In the genomic region with DNA sequence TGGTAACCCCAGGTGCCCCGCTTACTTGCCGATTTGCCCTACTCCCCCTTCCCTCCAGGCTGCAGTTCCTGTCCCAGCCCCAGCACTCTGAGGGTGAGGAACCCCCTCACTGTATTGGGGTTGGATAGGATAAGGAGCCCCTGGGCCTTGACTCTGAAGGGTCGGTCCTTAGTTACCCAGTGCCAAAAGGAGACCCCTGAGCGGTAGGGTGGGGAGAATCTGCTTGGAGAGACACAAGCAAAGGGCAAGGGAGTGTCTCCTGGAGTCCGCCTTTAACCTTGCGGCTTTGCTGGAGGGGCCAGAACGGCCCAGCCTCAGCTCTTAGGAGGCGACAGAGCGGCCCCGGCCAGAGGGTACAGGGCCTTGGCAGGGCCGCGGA, we compare ENCODE assay signal across 23 cellular contexts. TPM values are rescaled to one million over a fixed set of nuclear protein-coding genes. Genes with fewer than 3 reads are reported as not detected.
DNase-seq lines count a peak whose midpoint lies in the region; ATAC-seq and TF ChIP-seq lines count a peak whose summit lies in the region.
"Had no signal": no experiment of that assay in that cellular context is flagged by ENCODE, and none has a peak within 500 bp of the region (broad histone marks: within the 10 kb centered on the region; RNA-seq: fewer than 3 reads in every experiment).

No MANE protein-coding gene starts in this region.

- H4K20me1 ChIP-seq in GM23338 (replicated peaks; ENCODE audit: insufficient read depth) (no peaks in the 10 kb centered on the region), osteoblast (ENCODE audit: insufficient read depth, low read length) (no peaks in the 10 kb centered on the region)
- H4K20me1 ChIP-seq: BLaER1 treated with 17β-estradiol and CSF1 and Interleukin-3, amounts not matched to agents 10 nM and 100 nM had no signal

- no peak for DNase-seq in GM23338 (ENCODE audit: low spot score)
- DNase-seq in NT2/D1 (ENCODE audit: low read depth, low spot score): no peak
- no peak for DNase-seq in endodermal cell
- peak; percentile 55 for DNase-seq in osteoblast (ENCODE audit: insufficient read length, low spot score, missing footprints)
- DNase-seq in amniotic stem cell (lab: John Stamatoyannopoulos, UW): no peak
- no peak for DNase-seq in CD1c-positive myeloid dendritic cell (ENCODE audit: extremely low spot score)
- DNase-seq: 8988T; ACHN; AML-193; BE2C; Calu3; CD4-positive, alpha-beta memory T cell; COR-L47; DMS53; DMS79 treated with DMSO at 0.1 percent for 48 hours; GF-D8; HFFc6 had no signal

- H3K9me3 Mint-ChIP-seq in GM23338: no peaks in the 10 kb centered on the region
- H3K9me3 Mint-ChIP-seq in endodermal cell: no peaks in the 10 kb centered on the region
- H3K9me3 Mint-ChIP-seq: HFFc6 had no signal

- H3K4me1 ChIP-seq in GM23338 (ENCODE audit: insufficient read depth) (no peaks in the 10 kb centered on the region), NT2/D1 (ENCODE audit: insufficient read depth, insufficient read length) (peaks cover 20% of the 10 kb centered on the region), endodermal cell (ENCODE audit: control insufficient read depth, insufficient read depth, low read length) (no peaks in the 10 kb centered on the region), osteoblast (ENCODE audit: insufficient read depth, low read length) (no peaks in the 10 kb centered on the region)
- H3K4me1 ChIP-seq: BE2C, HAP-1 had no signal

- WGBS in endodermal cell (ENCODE audit: insufficient coverage in 1 of 2, insufficient read length in 1 of 2), 2 experiments: 93 to 98% methylated on average over 5 to 12 of the region's 12 CpGs

- no peak overlapping the region for H3K27ac ChIP-seq in GM23338 (ENCODE audit: low read depth)
- no peak overlapping the region for H3K27ac ChIP-seq in endodermal cell (ENCODE audit: low read depth, low read length)
- H3K27ac ChIP-seq in osteoblast (ENCODE audit: low read depth, low read length): no peak overlapping the region
- H3K27ac ChIP-seq: A549; BLaER1 treated with 17β-estradiol and CSF1 and Interleukin-3, amounts not matched to agents 10 nM and 100 nM had no signal

- H3F3A ChIP-seq in GM23338 (replicated peaks; ENCODE audit: low read depth): no peaks in the 10 kb centered on the region

- no peak for TF ChIP-seq CTCF in GM23338 (conservative IDR thresholded peaks at IDR 0.05; ENCODE audit: low read depth in 2 of 2)
- no peak for TF ChIP-seq CTCF in endodermal cell (conservative IDR thresholded peaks at IDR 0.05)
- no peak for TF ChIP-seq CTCF in osteoblast (IDR thresholded peaks at IDR 0.05; ENCODE audit: extremely low read depth, low read depth, low read length)

- H3K4me2 ChIP-seq in GM23338: no peak overlapping the region
- H3K4me2 ChIP-seq in osteoblast (ENCODE audit: insufficient read depth, low read length): no peak overlapping the region
- H3K4me2 ChIP-seq: A549; BLaER1 treated with 17β-estradiol and CSF1 and Interleukin-3, amounts not matched to agents 10 nM and 100 nM had no signal

- no peaks in the 10 kb centered on the region; the same call in 2 of the 3 replicates for H3K4me1 Mint-ChIP-seq in GM23338
- H3K4me1 Mint-ChIP-seq in endodermal cell: peaks cover 2% of the 10 kb centered on the region
- H3K4me1 Mint-ChIP-seq: CD14-positive monocyte; CD4-positive, alpha-beta memory T cell had no signal

- H3K36me3 Mint-ChIP-seq in GM23338 (ENCODE audit: low read depth) (no peaks in the 10 kb centered on the region), endodermal cell (ENCODE audit: low read depth) (no peaks in the 10 kb centered on the region)
- H3K36me3 Mint-ChIP-seq: CD14-positive monocyte; CD4-positive, alpha-beta memory T cell had no signal

- H3K4me3 ChIP-seq in GM23338: no peak overlapping the region
- H3K4me3 ChIP-seq in NT2/D1 (ENCODE audit: insufficient read length, low read depth): no peak overlapping the region
- no peak overlapping the region for H3K4me3 ChIP-seq in endodermal cell (ENCODE audit: low read length)
- no peak overlapping the region for H3K4me3 ChIP-seq in osteoblast (ENCODE audit: insufficient read depth, low read length)
- H3K4me3 ChIP-seq: A549; BLaER1 treated with 17β-estradiol and CSF1 and Interleukin-3, amounts not matched to agents 10 nM and 100 nM; HAP-1 had no signal

- H2AFZ ChIP-seq in GM23338 (no peak overlapping the region), osteoblast (ENCODE audit: low read length) (no peak overlapping the region)

- H3K27me3 ChIP-seq in GM23338 (ENCODE audit: insufficient read depth) (no peaks in the 10 kb centered on the region), NT2/D1 (ENCODE audit: insufficient read depth, insufficient read length) (no peaks in the 10 kb centered on the region), endodermal cell (ENCODE audit: control insufficient read depth, insufficient read depth, low read length, poor library complexity, severe bottlenecking) (no peaks in the 10 kb centered on the region), osteoblast (ENCODE audit: insufficient read depth, low read length) (peaks cover 10% of the 10 kb centered on the region)
- H3K27me3 ChIP-seq: BE2C; BLaER1 treated with 17β-estradiol and CSF1 and Interleukin-3, amounts not matched to agents 10 nM and 100 nM had no signal

- H3K9me3 ChIP-seq in NT2/D1 (ENCODE audit: insufficient read depth, low read length) (no peaks in the 10 kb centered on the region), endodermal cell (ENCODE audit: control insufficient read depth, low read length) (no peaks in the 10 kb centered on the region), osteoblast (ENCODE audit: low read depth, low read length) (no peaks in the 10 kb centered on the region)
- H3K9me3 ChIP-seq: A549; BE2C; BLaER1 treated with 17β-estradiol and CSF1 and Interleukin-3, amounts not matched to agents 10 nM and 100 nM; HAP-1 had no signal

- H3K27me3 Mint-ChIP-seq in GM23338 (ENCODE audit: insufficient read depth, low read depth, poor library complexity) (peaks cover 5% of the 10 kb centered on the region), endodermal cell (ENCODE audit: insufficient read depth) (peaks cover under 1% of the 10 kb centered on the region)

- H3K9me2 ChIP-seq in GM23338 (ENCODE audit: insufficient read depth): no peaks in the 10 kb centered on the region

- ATAC-seq in GM23338: peak; percentile 15; the same call in 1 of the 3 replicates
- no peak for ATAC-seq in GM21381 (IDR thresholded peaks at IDR 0.05; ENCODE audit: unreplicated experiment)
- ATAC-seq: A549 had no signal

- H3K9ac ChIP-seq in NT2/D1 (ENCODE audit: insufficient read length, low read depth) (peak overlapping the region; percentile 23), endodermal cell (ENCODE audit: extremely low read depth, low read length, poor library complexity, severe bottlenecking) (no peak overlapping the region)
- H3K9ac ChIP-seq: BLaER1 treated with 17β-estradiol and CSF1 and Interleukin-3, amounts not matched to agents 10 nM and 100 nM had no signal

- no peaks in the 10 kb centered on the region for H3K36me3 ChIP-seq in GM23338 (ENCODE audit: insufficient read depth)
- no peaks in the 10 kb centered on the region for H3K36me3 ChIP-seq in NT2/D1 (ENCODE audit: insufficient read depth, insufficient read length, low read length)
- H3K36me3 ChIP-seq in endodermal cell (ENCODE audit: control insufficient read depth, insufficient read depth, low read length): no peaks in the 10 kb centered on the region
- H3K36me3 ChIP-seq in osteoblast (ENCODE audit: insufficient read depth, low read length): no peaks in the 10 kb centered on the region
- H3K36me3 ChIP-seq: BE2C; BLaER1 treated with 17β-estradiol and CSF1 and Interleukin-3, amounts not matched to agents 10 nM and 100 nM; HAP-1 had no signal

- H3K27ac Mint-ChIP-seq in GM23338 (no peak overlapping the region), endodermal cell (peak overlapping the region; percentile 55)
- H3K27ac Mint-ChIP-seq: CD14-positive monocyte; CD4-positive, alpha-beta memory T cell; HFFc6 had no signal

- H3K79me2 ChIP-seq in GM23338 (replicated peaks; ENCODE audit: insufficient read depth) (no peaks in the 10 kb centered on the region), osteoblast (ENCODE audit: insufficient read depth, low read length) (no peaks in the 10 kb centered on the region)

- H3K4me3 Mint-ChIP-seq in GM23338 (no peak overlapping the region), endodermal cell (no peak overlapping the region)
- H3K4me3 Mint-ChIP-seq: CD14-positive monocyte; CD4-positive, alpha-beta memory T cell; HFFc6 had no signal

TF ChIP-seq in GM23338, 12 proteins besides CTCF, POLR2A, EP300 and RAD21 (continues in another document):
- TF ChIP-seq EZH2phosphoT487 (IDR thresholded peaks at IDR 0.05; ENCODE audit: unreplicated experiment) (no peak), STAT1 (IDR thresholded peaks at IDR 0.05; ENCODE audit: unreplicated experiment) (no peak)

RNA-seq across cellular contexts. Expression of gene CARD14, which starts 13.0 kb away (rescaled TPM):
- total RNA-seq in GM23338 (2014; rRNA removed; shearing (Covaris generic)): 0.52 TPM in 1 of 2 replicates, not detected in the other
- 0.08 TPM in 1 of 2 replicates, not detected in the other for polyA plus RNA-seq in GM23338 (2016; fragmentation: Nextera tagmentation; extraction: Ambion mirVana)
- total RNA-seq in endodermal cell: under 1 TPM in 1 of 2 donors, not detected in 1; 0.31 TPM
- polyA plus RNA-seq in endodermal cell (2013, experiment 1 of 2): 0.50 TPM
- 0.37 TPM for polyA plus RNA-seq in endodermal cell (2013, experiment 2 of 2)
- total RNA-seq in osteoblast: not detected in 2 replicates
- total RNA-seq: Daoy, HFFc6 had no signal

RNA-seq across cellular contexts. Expression of gene EIF4A3, which starts 35.9 kb away (rescaled TPM):
- total RNA-seq in GM23338 (2014; rRNA removed; shearing (Covaris generic)): 146 and 168 TPM in 2 replicates
- polyA plus RNA-seq in GM23338 (2016; fragmentation: Nextera tagmentation; extraction: Ambion mirVana): 147 and 156 TPM in 2 replicates
- 100 to 1,000 TPM; 107 to 110 TPM for total RNA-seq in endodermal cell
- polyA plus RNA-seq in endodermal cell (2013, experiment 1 of 2): 126 TPM
- 123 TPM for polyA plus RNA-seq in endodermal cell (2013, experiment 2 of 2)
- 44.5 and 46.3 TPM in 2 replicates for total RNA-seq in osteoblast

RNA-seq across cellular contexts. Expression of gene SGSH, which starts 37.3 kb away (rescaled TPM):
- 9.6 and 26.9 TPM in 2 replicates for total RNA-seq in GM23338 (2014; rRNA removed; shearing (Covaris generic))
- 17.5 and 18.6 TPM in 2 replicates for polyA plus RNA-seq in GM23338 (2016; fragmentation: Nextera tagmentation; extraction: Ambion mirVana)
- total RNA-seq in endodermal cell: 10 to 100 TPM; 40.4 to 42.5 TPM
- 27.5 TPM for polyA plus RNA-seq in endodermal cell (2013, experiment 1 of 2)
- 21.8 TPM for polyA plus RNA-seq in endodermal cell (2013, experiment 2 of 2)
- 15.9 and 19.4 TPM in 2 replicates for total RNA-seq in osteoblast

RNA-seq across cellular contexts. Expression of gene SLC26A11, which starts 37.4 kb away (rescaled TPM):
- total RNA-seq in GM23338 (2014; rRNA removed; shearing (Covaris generic)): 16.1 and 23.0 TPM in 2 replicates
- polyA plus RNA-seq in GM23338 (2016; fragmentation: Nextera tagmentation; extraction: Ambion mirVana): 10.8 and 10.9 TPM in 2 replicates
- total RNA-seq in endodermal cell (10 to 100 TPM; 43.7 to 48.2 TPM), osteoblast (12.7 and 17.4 TPM in 2 replicates)
- polyA plus RNA-seq in endodermal cell (2013, experiment 1 of 2): 25.4 TPM
- 25.1 TPM for polyA plus RNA-seq in endodermal cell (2013, experiment 2 of 2)
